In the genomic region with DNA sequence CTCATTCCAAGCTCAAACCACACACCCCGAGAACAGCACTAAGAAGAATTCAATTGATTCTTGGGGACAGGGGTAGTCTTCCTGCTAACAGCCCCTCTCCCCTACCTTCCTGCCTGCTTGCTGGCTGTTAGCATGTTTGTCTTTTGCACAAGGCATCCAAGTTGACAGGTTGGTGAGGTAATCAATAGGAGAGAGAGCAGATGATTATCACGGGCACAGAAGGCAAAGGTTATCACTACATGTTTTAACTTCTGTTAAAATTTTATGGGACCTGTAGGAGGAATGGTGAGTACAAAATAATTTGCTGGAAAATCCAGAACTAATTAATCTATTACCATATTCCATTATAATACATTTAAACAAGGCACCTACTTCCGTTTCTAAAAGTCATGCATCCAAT, we compare ENCODE assay signal across 33 cellular contexts.
"Had no signal": no experiment of that assay in that cellular context is flagged by ENCODE, and none has a peak within 500 bp of the region (broad histone marks: within the 10 kb centered on the region; RNA-seq: fewer than 3 reads in every experiment).

No MANE protein-coding gene starts in this region.

- H3K27me3 Mint-ChIP-seq: activated B cell treated with CpG ODN at 0.5 μM for 24 hours; activated CD8-positive, alpha-beta T cell treated with anti-CD3 and anti-CD28 coated beads for 36 hours; activated naive CD8-positive, alpha-beta T cell; activated T-helper 17 cell treated with anti-CD3 and anti-CD28 coated beads, Interleukin-2, amount 50 U/mL, for 72 hours; central memory CD8-positive, alpha-beta T cell; dendritic cell treated with granulocyte-macrophage colony-stimulating factor and Interleukin-4, amounts not matched to agents 40 ng/mL and 50 ng/mL, for 4 days; T-helper 17 cell had no signal

- H3K27me3 ChIP-seq: brain microvascular endothelial cell, dorsolateral prefrontal cortex had no signal

- H3K36me3 Mint-ChIP-seq: activated naive CD8-positive, alpha-beta T cell had no signal

- H3K4me1 Mint-ChIP-seq: activated B cell treated with CpG ODN at 0.5 μM for 24 hours; activated T-helper 17 cell treated with anti-CD3 and anti-CD28 coated beads, Interleukin-2, amount 50 U/mL, for 72 hours; central memory CD8-positive, alpha-beta T cell; endodermal cell; T-helper 17 cell had no signal

- H3K27ac ChIP-seq: brain microvascular endothelial cell, coronary artery, dorsolateral prefrontal cortex, WERI-Rb-1 had no signal

- H3K36me3 ChIP-seq: brain microvascular endothelial cell, WERI-Rb-1 had no signal

- ATAC-seq: activated CD4-positive, CD25-positive, alpha-beta regulatory T cell treated with anti-CD3 and anti-CD28 coated beads, Interleukin-2, amount 50 U/mL, for 24 hours; activated CD8-positive, alpha-beta T cell treated with anti-CD3 and anti-CD28 coated beads for 36 hours; activated T-cell treated with anti-CD3 and anti-CD28 coated beads, Interleukin-2, amount 50 U/mL, for 4 hours; activated T-helper 17 cell treated with anti-CD3 and anti-CD28 coated beads, Interleukin-2, amount 50 U/mL, for 72 hours; esophagus mucosa; T-helper 17 cell had no signal

- H3K27ac Mint-ChIP-seq: activated B cell treated with CpG ODN at 0.5 μM for 24 hours; activated CD8-positive, alpha-beta T cell treated with anti-CD3 and anti-CD28 coated beads for 36 hours; activated naive CD8-positive, alpha-beta T cell; activated T-helper 17 cell treated with anti-CD3 and anti-CD28 coated beads, Interleukin-2, amount 50 U/mL, for 72 hours; dendritic cell treated with granulocyte-macrophage colony-stimulating factor and Interleukin-4, amounts not matched to agents 40 ng/mL and 50 ng/mL, for 4 days; endodermal cell; T-helper 17 cell; T-helper 2 cell treated with Interferon-gamma antibody and Interleukin-4, amounts not matched to agents 5 μg/mL and 100 μg/mL, for 36 hours had no signal

- H3K9me3 Mint-ChIP-seq: activated CD8-positive, alpha-beta T cell treated with anti-CD3 and anti-CD28 coated beads for 36 hours had no signal

- DNase-seq: activated B cell treated with CpG ODN at 0.5 μM for 24 hours; activated CD4-positive, alpha-beta T cell treated with anti-CD3 and anti-CD28 coated beads for 48 hours; activated CD4-positive, alpha-beta T cell treated with anti-CD3 and anti-CD28 coated beads, Interleukin-2, amount 50 U/mL, for 1 hour; activated CD4-positive, alpha-beta T cell treated with anti-CD3 and anti-CD28 coated beads, Interleukin-2, amount 50 U/mL, for 48 hours; activated CD8-positive, alpha-beta memory T cell treated with anti-CD3 and anti-CD28 coated beads for 24 hours; activated CD8-positive, alpha-beta T cell treated with anti-CD3 and anti-CD28 coated beads for 36 hours; activated effector memory CD4-positive, alpha-beta T cell treated with Interleukin-2 at 50 U/mL for 16 hours; activated gamma-delta T cell treated with Interleukin-2 at 50 U/mL for 16 hours; activated naive CD4-positive, alpha-beta T cell treated with anti-CD3 and anti-CD28 coated beads, Interleukin-2, amount 50 U/mL, for 16 hours; activated naive CD4-positive, alpha-beta T cell treated with Interleukin-2 at 50 U/mL for 16 hours; activated T-cell treated with anti-CD3 and anti-CD28 coated beads, Interleukin-2, amount 50 U/mL, for 4 hours; amniotic stem cell; anterior cingulate cortex; brain microvascular endothelial cell; dorsolateral prefrontal cortex; effector memory CD4-positive, alpha-beta T cell; endodermal cell; foreskin fibroblast; T-helper 1 cell; T-helper 17 cell; T1000; WERI-Rb-1 had no signal

- H3K4me3 Mint-ChIP-seq: activated B cell treated with CpG ODN at 0.5 μM for 24 hours; activated CD8-positive, alpha-beta T cell treated with anti-CD3 and anti-CD28 coated beads for 36 hours; activated naive CD8-positive, alpha-beta T cell; activated T-cell treated with anti-CD3 and anti-CD28 coated beads, Interleukin-2, amount 50 U/mL, for 4 hours; activated T-helper 17 cell treated with anti-CD3 and anti-CD28 coated beads, Interleukin-2, amount 50 U/mL, for 72 hours; central memory CD8-positive, alpha-beta T cell; dendritic cell treated with granulocyte-macrophage colony-stimulating factor and Interleukin-4, amounts not matched to agents 40 ng/mL and 50 ng/mL, for 4 days; endodermal cell; T-helper 17 cell; T-helper 2 cell treated with Interferon-gamma antibody and Interleukin-4, amounts not matched to agents 5 μg/mL and 100 μg/mL, for 36 hours had no signal

- FAIRE-seq: astrocyte, bronchial epithelial cell, frontal cortex had no signal

- H3K4me3 ChIP-seq: coronary artery, dorsolateral prefrontal cortex had no signal
